In the genomic region with DNA sequence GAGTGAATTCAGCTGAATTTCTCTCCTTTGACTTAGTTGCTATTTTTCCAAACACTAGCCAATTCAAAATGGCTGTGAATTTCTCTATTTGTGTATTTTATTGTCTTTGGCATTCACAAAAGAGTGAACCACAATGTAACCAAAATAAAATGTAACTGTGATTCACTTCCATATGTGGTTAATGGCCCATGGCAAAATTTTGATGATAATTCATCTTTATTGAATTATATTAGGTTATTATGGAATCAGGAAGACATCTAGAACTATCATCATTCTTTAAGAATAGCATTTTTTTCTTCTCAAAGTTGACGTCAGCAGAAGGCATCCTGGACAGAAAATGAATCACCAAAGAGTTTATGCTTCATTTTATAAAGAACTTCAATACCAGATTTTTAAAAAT, we compare ENCODE assay signal across 30 cellular contexts.
A peak's percentile ranks its signal among the peaks of the same experiment; 100 is the strongest.
DNase-seq lines count a peak whose midpoint lies in the region; ATAC-seq, FAIRE-seq and TF ChIP-seq lines count a peak whose summit lies in the region.
"Had no signal": no experiment of that assay in that cellular context is flagged by ENCODE, and none has a peak within 500 bp of the region (broad histone marks: within the 10 kb centered on the region; RNA-seq: fewer than 3 reads in every experiment).

No MANE protein-coding gene starts in this region.

- H2AFZ ChIP-seq in PC-3 (ENCODE audit: low read length): no peak overlapping the region
- no peak overlapping the region for H2AFZ ChIP-seq in endothelial cell of umbilical vein (ENCODE audit: low read depth, low read length)
- H2AFZ ChIP-seq: neural progenitor cell had no signal

- H4K20me1 ChIP-seq in PC-3 (ENCODE audit: low read length) (no peaks in the 10 kb centered on the region), endothelial cell of umbilical vein (replicated peaks; ENCODE audit: control insufficient read depth, extremely low read depth, insufficient read depth, low read length) (no peaks in the 10 kb centered on the region)

- dilution Hi-C loops in endothelial cell of umbilical vein (cut with MboI; ENCODE audit: extremely low pct_ligation_motif_present, low sequenced_read_pairs): no loop called here

- no peak overlapping the region for H3K4me3 ChIP-seq in PC-3 (ENCODE audit: low read length)
- H3K4me3 ChIP-seq in endothelial cell of umbilical vein (replicated peaks in 1 of 3; ENCODE audit: insufficient read depth in 1 of 3, low read depth in 1 of 3, low read length in 3 of 3): no peak overlapping the region
- H3K4me3 ChIP-seq: left ventricle myocardium inferior, neural progenitor cell, right atrium auricular region, spleen, uterus had no signal

- TF ChIP-seq CTCF in PC-3 (conservative IDR thresholded peaks at IDR 0.05; ENCODE audit: low read depth, low read length): no peak
- no peak for TF ChIP-seq CTCF in endothelial cell of umbilical vein (IDR thresholded peaks at IDR 0.05; ENCODE audit: extremely low read depth in 1 of 2, insufficient read depth in 1 of 2, low read depth in 1 of 2, low read length in 2 of 2)

- no peak overlapping the region for H3K4me2 ChIP-seq in PC-3 (ENCODE audit: low read length)
- H3K4me2 ChIP-seq in endothelial cell of umbilical vein (ENCODE audit: insufficient read depth, low read length): no peak overlapping the region
- H3K4me2 ChIP-seq: KMS-11, neural progenitor cell had no signal

- FAIRE-seq in G401.6 (lab: Jason Lieb, UNC) (peak; percentile 15), endothelial cell of umbilical vein (lab: Jason Lieb, UNC) (no peak)
- FAIRE-seq: H1 had no signal

- BruUV-seq in PC-3 (replicated peaks; lab: Mats Ljungman, UMichigan) (no TSS peak), endothelial cell of umbilical vein (replicated peaks; lab: Mats Ljungman, UMichigan) (no TSS peak)

- DNase-seq in PC-3 (peak; percentile 74), endothelial cell of umbilical vein (ENCODE audit: low read depth, low spot score) (peak; percentile 36), stromal cell of bone marrow (ENCODE audit: low read depth) (peak; percentile 60), NCI-H187 treated with DMSO at 0.1 percent for 48 hours (lab: John Stamatoyannopoulos, UW) (no peak)
- DNase-seq: ACHN; activated CD4-positive, alpha-beta T cell treated with anti-CD3 and anti-CD28 coated beads, Interleukin-2, amount 50 U/mL, for 4 hours; activated T-cell treated with anti-CD3 and anti-CD28 coated beads, Interleukin-2, amount 50 U/mL, for 72 hours; C1 segment of cervical spinal cord; DMS153; left ventricle myocardium inferior; mesenchymal stem cell; NCI-H1436; NCI-H2081 treated with DMSO at 0.1 percent for 48 hours; NCI-H226; NCI-H526 treated with DMSO at 0.1 percent for 48 hours; spleen; stimulated activated CD4-positive, alpha-beta T cell treated with anti-CD3 and anti-CD28 coated beads, Interleukin-2, amount 100 ng/mL, for 24 hours; stimulated activated CD8-positive, alpha-beta memory T cell treated with anti-CD3 and anti-CD28 coated beads, Interleukin-4, amount 100 ng/mL, for 48 hours; stimulated activated naive CD8-positive, alpha-beta T cell treated with anti-CD3 and anti-CD28 coated beads, Interleukin-15, amount 100 ng/mL, for 72 hours; T-helper 2 cell; uterus had no signal

- CTCF ChIA-PET in PC-3 (lab: Charles Lee): no interaction called here
- CTCF ChIA-PET in endothelial cell of umbilical vein (lab: Charles Lee): no interaction called here

- H3K36me3 ChIP-seq in PC-3 (ENCODE audit: low read depth, low read length) (no peaks in the 10 kb centered on the region), endothelial cell of umbilical vein (ENCODE audit: control insufficient read depth in 2 of 2, extremely low read depth in 1 of 2, insufficient read depth in 2 of 2, low read length in 2 of 2) (no peaks in the 10 kb centered on the region)
- H3K36me3 ChIP-seq: left ventricle myocardium inferior, neural progenitor cell, right atrium auricular region, spleen, uterus had no signal

- POLR2A ChIA-PET in PC-3 (lab: Charles Lee; ENCODE audit: unreplicated experiment): no interaction called here
- POLR2A ChIA-PET in endothelial cell of umbilical vein (lab: Charles Lee): no interaction called here

- H3K27me3 ChIP-seq in PC-3 (ENCODE audit: low read length): no peaks in the 10 kb centered on the region
- no peaks in the 10 kb centered on the region for H3K27me3 ChIP-seq in endothelial cell of umbilical vein (ENCODE audit: control insufficient read depth in 2 of 2, insufficient read depth in 2 of 2, low read length in 2 of 2)
- H3K27me3 ChIP-seq: neural progenitor cell, right atrium auricular region, spleen, uterus had no signal

- H3K4me1 ChIP-seq in PC-3 (ENCODE audit: insufficient read depth, low read length) (peaks cover 7% of the 10 kb centered on the region), endothelial cell of umbilical vein (ENCODE audit: control insufficient read depth, extremely low read depth, insufficient read depth, low read length) (peaks cover 14% of the 10 kb centered on the region)
- H3K4me1 ChIP-seq: neural progenitor cell, right atrium auricular region, spleen, uterus had no signal

- H3K79me2 ChIP-seq in PC-3 (ENCODE audit: low read length) (no peaks in the 10 kb centered on the region), endothelial cell of umbilical vein (ENCODE audit: control insufficient read depth, insufficient read depth, low read length) (no peaks in the 10 kb centered on the region)

- H3K27ac ChIP-seq in PC-3 (ENCODE audit: low read length): no peak overlapping the region
- H3K27ac ChIP-seq in endothelial cell of umbilical vein (ENCODE audit: insufficient read depth, low read depth, low read length): peak overlapping the region; percentile 27
- H3K27ac ChIP-seq: KMS-11, left ventricle myocardium inferior, neural progenitor cell, right atrium auricular region, spleen, uterus had no signal

- H3F3A ChIP-seq in PC-3 (ENCODE audit: low read length, unreplicated experiment): no peaks in the 10 kb centered on the region

- H3K9ac ChIP-seq in PC-3 (ENCODE audit: low read length) (no peak overlapping the region), endothelial cell of umbilical vein (replicated peaks; ENCODE audit: extremely low read depth, insufficient read depth, low read length) (no peak overlapping the region)
- H3K9ac ChIP-seq: KMS-11, neural progenitor cell had no signal

- no peaks in the 10 kb centered on the region for H3K9me1 ChIP-seq in endothelial cell of umbilical vein (replicated peaks; ENCODE audit: control insufficient read depth, extremely low read depth, insufficient read depth, low read length)

- H3K9me2 ChIP-seq in PC-3 (replicated peaks; ENCODE audit: low read length): no peaks in the 10 kb centered on the region

- intact Hi-C loops in PC-3 (cut with micrococcal nuclease) (loop anchor here (2.0 to 5.0 kb wide), 2 partner anchors 45 to 288 kb away; no protein-coding TSS in a partner anchor), endothelial cell of umbilical vein (cut with micrococcal nuclease) (no loop called here)

- peak; percentile 85 for ATAC-seq in PC-3
- ATAC-seq in GM19455 (IDR thresholded peaks at IDR 0.05; ENCODE audit: unreplicated experiment): no peak
- no peak for ATAC-seq in GM18867 (IDR thresholded peaks at IDR 0.05; ENCODE audit: unreplicated experiment)
- ATAC-seq: activated CD4-positive, CD25-positive, alpha-beta regulatory T cell treated with anti-CD3 and anti-CD28 coated beads, Interleukin-2, amount 50 U/mL, for 24 hours; activated T-cell treated with anti-CD3 and anti-CD28 coated beads, Interleukin-2, amount 50 U/mL, for 72 hours; Right ventricle myocardium inferior; stimulated activated naive CD8-positive, alpha-beta T cell treated with anti-CD3 and anti-CD28 coated beads, Interleukin-15, amount 100 ng/mL, for 72 hours had no signal

- H3K9me3 ChIP-seq in PC-3 (ENCODE audit: low read length): no peaks in the 10 kb centered on the region
- H3K9me3 ChIP-seq in endothelial cell of umbilical vein (replicated peaks; ENCODE audit: control insufficient read depth, insufficient read depth, low read length): no peaks in the 10 kb centered on the region
- H3K9me3 ChIP-seq: left ventricle myocardium inferior, right atrium auricular region, spleen, uterus had no signal

- no peak for TF ChIP-seq POLR2A in endothelial cell of umbilical vein (IDR thresholded peaks at IDR 0.05; ENCODE audit: low read depth, low read length)

TF ChIP-seq in endothelial cell of umbilical vein, 7 proteins besides CTCF, POLR2A, EP300 and RAD21:
- TF ChIP-seq POLR2AphosphoS5 (IDR thresholded peaks at IDR 0.05; ENCODE audit: insufficient read depth, low read depth, low read length) (no peak), MYC (IDR thresholded peaks at IDR 0.05; ENCODE audit: low read depth, low read length) (no peak), FOS (IDR thresholded peaks at IDR 0.05; ENCODE audit: borderline replicate concordance, insufficient read depth, low read length) (peak; percentile 18), JUN (IDR thresholded peaks at IDR 0.05; ENCODE audit: borderline replicate concordance, insufficient read depth, insufficient read length, low read depth) (no peak)
